Comparison of ENCODE assay signal across 8 cellular contexts in the genomic region with DNA sequence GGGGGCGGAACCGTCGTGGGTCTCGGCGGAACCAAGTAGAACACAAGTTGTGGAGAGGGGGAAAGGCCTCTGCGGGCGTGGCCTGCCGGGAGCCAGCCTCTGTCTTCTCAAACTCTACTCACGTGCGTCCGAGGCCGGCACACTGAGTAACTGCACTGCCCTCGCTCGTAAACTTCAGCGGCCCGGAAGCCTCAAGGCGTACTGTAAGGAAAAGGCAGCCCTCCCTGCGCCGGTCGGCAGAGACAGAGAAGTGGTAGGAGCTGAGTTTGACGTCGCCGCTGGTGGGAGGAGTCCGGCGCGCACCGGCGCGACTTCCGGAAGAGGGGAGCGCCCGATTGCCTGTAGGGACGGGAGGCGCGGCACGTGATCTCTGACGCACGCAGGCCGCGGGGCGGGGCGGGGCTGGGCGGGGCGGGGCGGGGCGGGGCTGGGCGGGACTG. TPM values are rescaled to one million over a fixed set of nuclear protein-coding genes. Genes with fewer than 3 reads are reported as not detected.
DNase-seq lines count a peak whose midpoint lies in the region; ATAC-seq and TF ChIP-seq lines count a peak whose summit lies in the region.

A gene with protein sequence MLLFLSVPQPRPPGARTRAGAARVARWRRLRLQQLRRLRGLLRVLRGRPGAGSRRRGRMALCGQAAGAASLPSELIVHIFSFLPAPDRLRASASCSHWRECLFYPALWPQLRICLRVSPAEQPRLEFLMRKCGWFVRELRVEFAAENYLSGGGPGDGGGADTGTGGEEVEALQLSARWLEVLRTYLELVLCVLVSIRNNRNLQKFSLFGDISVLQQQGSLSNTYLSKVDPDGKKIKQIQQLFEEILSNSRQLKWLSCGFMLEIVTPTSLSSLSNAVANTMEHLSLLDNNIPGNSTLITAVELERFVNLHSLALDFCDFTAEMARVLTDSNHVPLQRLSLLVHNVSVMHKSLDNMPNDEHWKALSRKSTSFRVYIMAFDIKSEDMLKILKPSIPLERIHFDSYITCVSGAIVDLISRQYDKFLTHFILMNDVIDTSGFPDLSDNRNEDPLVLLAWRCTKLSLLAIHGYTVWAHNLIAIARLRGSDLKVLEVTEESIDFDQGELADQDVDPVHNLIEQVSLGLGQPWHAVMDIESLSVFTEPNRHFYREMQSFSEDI (minus strand): TSS at position 255 of the 440 bp plus-strand sequence. CDS start 271 bp downstream, outside the sequence.

- no peaks in the 10 kb centered on the region for H3K27me3 Mint-ChIP-seq in IgD-negative memory B cell

- no peaks in the 10 kb centered on the region for H3K9me3 Mint-ChIP-seq in IgD-negative memory B cell

- intact Hi-C loops in mucosa of descending colon (cut with DNase I, micrococcal nuclease) = no loop called here

- no peaks in the 10 kb centered on the region for H3K36me3 ChIP-seq in mucosa of descending colon (ENCODE audit: low read depth)

- no peaks in the 10 kb centered on the region for H3K9me3 ChIP-seq in mucosa of descending colon

- H3K4me1 Mint-ChIP-seq in IgD-negative memory B cell = peaks cover 33 to 36% (median 35%) of the 10 kb centered on the region in 3 donors

- peaks cover 4% of the 10 kb centered on the region for H3K36me3 Mint-ChIP-seq in IgD-negative memory B cell

- no peak for TF ChIP-seq CTCF in mucosa of descending colon (IDR thresholded peaks at IDR 0.05)

- peak; percentile 95 for DNase-seq in D341Med (ENCODE audit: low spot score)
- peak; percentile 95 for DNase-seq in OCI-M1 (lab: John Stamatoyannopoulos, UW)
- peak; percentile 93 for DNase-seq in activated T-cell treated with anti-CD3 and anti-CD28 coated beads for 4 hours
- DNase-seq in epithelial cell of prostate (ENCODE audit: low read depth, low spot score) = peak; percentile 84
- peak; percentile 96 to 99 (median 98) for DNase-seq in mucosa of descending colon
- DNase-seq in stimulated activated CD8-positive, alpha-beta memory T cell treated with anti-CD3 and anti-CD28 coated beads, Interleukin-4, amount 100 ng/mL, for 1 hour (ENCODE audit: low read depth in 2 of 2, low spot score in 1 of 2) = peak; percentile 86 to 91

- peak within 1 kb of the TSS; percentile 99 to 100 (median 99) for H3K27ac Mint-ChIP-seq in IgD-negative memory B cell

- peaks cover 27% of the 10 kb centered on the region for H3K4me1 ChIP-seq in mucosa of descending colon (ENCODE audit: low read depth)

- ATAC-seq in GM21576 (IDR thresholded peaks at IDR 0.05; ENCODE audit: unreplicated experiment) = peak; percentile 78
- ATAC-seq in mucosa of descending colon = peak; percentile 91

- H3K4me3 ChIP-seq in mucosa of descending colon = peak within 1 kb of the TSS; percentile 95

- H3K27ac ChIP-seq in epithelial cell of prostate = peak within 1 kb of the TSS; percentile 95

- peak within 1 kb of the TSS; percentile 98 to 99 (median 99) for H3K4me3 Mint-ChIP-seq in IgD-negative memory B cell

RNA-seq across cellular contexts. Expression of the gene that starts here (rescaled TPM):
- polyA plus RNA-seq in IgD-negative memory B cell = 10.5 TPM
- 1 to 10 TPM; 8.6 to 9.9 (median 9.6) TPM for total RNA-seq in mucosa of descending colon

Comparison
In these comparisons a context has a peak if more than half of its experiments do, and no peak if none do; other contexts are left out.
1. Peak in every context shown above with its lines: DNase-seq, ATAC-seq, H3K4me3 ChIP-seq and H3K27ac ChIP-seq.